2 cellular contexts compared by ENCODE assay signal in the genomic region with DNA sequence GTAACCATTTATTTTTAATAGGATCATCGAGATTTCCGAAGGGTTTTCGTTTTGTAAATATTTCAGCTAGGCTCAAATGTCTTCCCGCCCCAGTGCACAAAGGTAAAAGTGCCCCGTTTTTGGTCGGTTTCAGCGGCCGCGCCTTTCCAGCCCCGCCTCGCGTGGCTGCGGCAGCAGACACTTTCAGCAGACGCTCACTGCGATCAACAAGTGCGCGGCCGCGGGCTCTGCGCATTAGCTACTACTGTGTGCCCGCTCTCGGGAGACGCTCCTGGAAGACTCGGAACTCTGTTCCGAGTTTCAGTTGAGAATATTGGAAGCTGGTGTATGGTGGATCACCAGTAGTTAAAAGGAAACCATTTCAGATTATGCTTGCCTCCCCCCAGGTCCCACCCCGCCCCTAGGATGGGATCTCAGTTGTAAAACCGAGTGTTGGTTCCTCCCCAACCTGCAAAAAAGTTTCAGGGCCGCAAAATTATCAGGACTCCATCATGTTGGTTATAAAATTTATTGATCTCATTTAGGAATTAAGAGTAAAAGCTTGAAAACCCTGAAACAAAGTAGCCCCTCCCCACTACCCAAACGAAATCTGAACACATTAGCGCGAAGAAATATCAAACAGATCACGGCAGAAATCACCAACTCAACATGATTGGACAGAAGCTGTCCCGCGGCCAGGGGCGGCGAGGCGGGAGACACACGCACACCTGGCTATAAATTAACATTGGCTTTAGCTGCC.
TF ChIP-seq lines count a peak whose summit lies in the region.

No MANE protein-coding gene starts in this region.

TF ChIP-seq in A549, 52 proteins besides CTCF, POLR2A, EP300 and RAD21:
- no peak for TF ChIP-seq NFE2L2 (conservative IDR thresholded peaks at IDR 0.05; ENCODE audit: low read length)
- TF ChIP-seq ZFP36 (IDR thresholded peaks at IDR 0.05; ENCODE audit: borderline replicate concordance, partially characterized antibody), result no peak
- no peak for TF ChIP-seq JUN (IDR thresholded peaks at IDR 0.05)
- TF ChIP-seq, protein P1, sequence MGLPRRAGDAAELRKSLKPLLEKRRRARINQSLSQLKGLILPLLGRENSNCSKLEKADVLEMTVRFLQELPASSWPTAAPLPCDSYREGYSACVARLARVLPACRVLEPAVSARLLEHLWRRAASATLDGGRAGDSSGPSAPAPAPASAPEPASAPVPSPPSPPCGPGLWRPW (IDR thresholded peaks at IDR 0.05), result no peak
- TF ChIP-seq KDM1A (IDR thresholded peaks at IDR 0.05; ENCODE audit: low read depth), result no peak
- TF ChIP-seq, protein P2, sequence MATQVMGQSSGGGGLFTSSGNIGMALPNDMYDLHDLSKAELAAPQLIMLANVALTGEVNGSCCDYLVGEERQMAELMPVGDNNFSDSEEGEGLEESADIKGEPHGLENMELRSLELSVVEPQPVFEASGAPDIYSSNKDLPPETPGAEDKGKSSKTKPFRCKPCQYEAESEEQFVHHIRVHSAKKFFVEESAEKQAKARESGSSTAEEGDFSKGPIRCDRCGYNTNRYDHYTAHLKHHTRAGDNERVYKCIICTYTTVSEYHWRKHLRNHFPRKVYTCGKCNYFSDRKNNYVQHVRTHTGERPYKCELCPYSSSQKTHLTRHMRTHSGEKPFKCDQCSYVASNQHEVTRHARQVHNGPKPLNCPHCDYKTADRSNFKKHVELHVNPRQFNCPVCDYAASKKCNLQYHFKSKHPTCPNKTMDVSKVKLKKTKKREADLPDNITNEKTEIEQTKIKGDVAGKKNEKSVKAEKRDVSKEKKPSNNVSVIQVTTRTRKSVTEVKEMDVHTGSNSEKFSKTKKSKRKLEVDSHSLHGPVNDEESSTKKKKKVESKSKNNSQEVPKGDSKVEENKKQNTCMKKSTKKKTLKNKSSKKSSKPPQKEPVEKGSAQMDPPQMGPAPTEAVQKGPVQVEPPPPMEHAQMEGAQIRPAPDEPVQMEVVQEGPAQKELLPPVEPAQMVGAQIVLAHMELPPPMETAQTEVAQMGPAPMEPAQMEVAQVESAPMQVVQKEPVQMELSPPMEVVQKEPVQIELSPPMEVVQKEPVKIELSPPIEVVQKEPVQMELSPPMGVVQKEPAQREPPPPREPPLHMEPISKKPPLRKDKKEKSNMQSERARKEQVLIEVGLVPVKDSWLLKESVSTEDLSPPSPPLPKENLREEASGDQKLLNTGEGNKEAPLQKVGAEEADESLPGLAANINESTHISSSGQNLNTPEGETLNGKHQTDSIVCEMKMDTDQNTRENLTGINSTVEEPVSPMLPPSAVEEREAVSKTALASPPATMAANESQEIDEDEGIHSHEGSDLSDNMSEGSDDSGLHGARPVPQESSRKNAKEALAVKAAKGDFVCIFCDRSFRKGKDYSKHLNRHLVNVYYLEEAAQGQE (IDR thresholded peaks at IDR 0.05), result no peak
- TF ChIP-seq RARB (CRISPR knock-in tag; IDR thresholded peaks at IDR 0.05), result no peak
- no peak for TF ChIP-seq EHMT2 (IDR thresholded peaks at IDR 0.05; ENCODE audit: low read depth)

TF ChIP-seq in GM23338, 12 proteins besides CTCF, POLR2A, EP300 and RAD21:
- TF ChIP-seq ZNF331 (CRISPR knock-in tag; IDR thresholded peaks at IDR 0.05; ENCODE audit: low read depth) (no peak), EZH2 (IDR thresholded peaks at IDR 0.05; ENCODE audit: low read depth, unreplicated experiment) (peak; percentile 42), NANOG (IDR thresholded peaks at IDR 0.05; ENCODE audit: borderline replicate concordance) (no peak), EZH2phosphoT487 (IDR thresholded peaks at IDR 0.05; ENCODE audit: unreplicated experiment) (no peak)
- TF ChIP-seq, protein P2 (IDR thresholded peaks at IDR 0.05; ENCODE audit: unreplicated experiment), result no peak
- TF ChIP-seq, protein P3, sequence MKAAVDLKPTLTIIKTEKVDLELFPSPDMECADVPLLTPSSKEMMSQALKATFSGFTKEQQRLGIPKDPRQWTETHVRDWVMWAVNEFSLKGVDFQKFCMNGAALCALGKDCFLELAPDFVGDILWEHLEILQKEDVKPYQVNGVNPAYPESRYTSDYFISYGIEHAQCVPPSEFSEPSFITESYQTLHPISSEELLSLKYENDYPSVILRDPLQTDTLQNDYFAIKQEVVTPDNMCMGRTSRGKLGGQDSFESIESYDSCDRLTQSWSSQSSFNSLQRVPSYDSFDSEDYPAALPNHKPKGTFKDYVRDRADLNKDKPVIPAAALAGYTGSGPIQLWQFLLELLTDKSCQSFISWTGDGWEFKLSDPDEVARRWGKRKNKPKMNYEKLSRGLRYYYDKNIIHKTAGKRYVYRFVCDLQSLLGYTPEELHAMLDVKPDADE (IDR thresholded peaks at IDR 0.05), result no peak
